In the genomic region with DNA sequence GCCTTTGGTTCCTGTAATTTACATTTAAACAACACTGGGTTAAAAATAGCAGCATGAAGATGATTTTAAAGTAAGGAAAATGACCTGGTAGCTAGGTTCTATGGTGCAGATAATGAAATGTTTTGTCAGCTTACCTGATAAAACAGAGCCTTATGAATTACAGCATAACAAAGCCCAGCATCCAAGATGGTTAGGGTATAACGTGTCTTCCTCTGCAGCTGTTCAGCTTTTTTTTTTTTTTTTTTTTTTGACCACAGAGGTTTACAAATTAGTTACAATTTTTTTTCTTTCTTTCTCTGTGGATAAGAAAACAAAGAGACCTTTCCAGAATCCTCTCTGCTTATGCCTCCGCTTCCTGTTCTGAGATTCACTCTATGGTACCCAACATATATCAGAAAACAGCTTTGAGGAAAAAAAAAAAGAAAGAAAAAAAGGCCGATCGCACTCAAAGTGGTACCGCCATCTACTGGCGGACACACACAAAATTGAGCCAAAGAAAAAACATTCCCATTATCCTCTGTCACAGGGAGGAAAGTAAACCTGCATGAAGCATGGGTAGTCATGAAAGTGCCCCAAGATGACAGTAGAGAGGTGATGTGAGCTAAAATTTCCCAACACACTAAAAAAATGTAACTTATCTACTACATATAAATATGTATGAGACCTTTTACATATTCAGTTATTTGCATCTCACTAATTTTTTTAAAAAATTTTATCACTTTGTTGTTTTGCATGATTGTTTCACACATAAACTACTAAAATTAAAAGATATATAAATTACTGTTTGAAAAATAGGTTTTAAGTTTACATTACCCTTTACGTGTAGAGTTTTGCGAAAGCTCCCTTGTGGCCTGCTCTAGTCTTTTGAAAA, we compare ENCODE assay signal across 8 cellular contexts. TPM values are rescaled to one million over a fixed set of nuclear protein-coding genes. Genes with fewer than 3 reads are reported as not detected.
DNase-seq lines count a peak whose midpoint lies in the region; ATAC-seq, FAIRE-seq and TF ChIP-seq lines count a peak whose summit lies in the region.

SCN3A (minus strand) TSS at position 362 of the 871 bp plus-strand sequence. CDS start 27,656 bp downstream, outside the sequence.

- CTCF ChIA-PET in activated CD4-positive, alpha-beta memory T cell treated with anti-CD3 and anti-CD28 coated beads, Interleukin-2, amount 10 ng/mL, durations not matched to agents 7 days and 5 days (lab: Charles Lee) = interaction anchor here (0.5 to 2.5 kb wide), 14 partner anchors 9 to 213 kb away, joined by 3 to 19 read pairs (median 4); no protein-coding TSS in a partner anchor

- FAIRE-seq in GM19239 (lab: Jason Lieb, UNC) = peak; percentile 84

- TF ChIP-seq CTCF in brain (conservative IDR thresholded peaks at IDR 0.05) (peak; percentile 88 to 90), type B pancreatic cell (conservative IDR thresholded peaks at IDR 0.05) (peak; percentile 92)

- H3K27ac Mint-ChIP-seq in brain (peak within 1 kb of the TSS; percentile 83 to 94 (median 92)), type B pancreatic cell (no peak within 1 kb of the TSS)
- H3K27ac Mint-ChIP-seq in activated CD4-positive, alpha-beta memory T cell treated with anti-CD3 and anti-CD28 coated beads, Interleukin-2, amount 10 ng/mL, durations not matched to agents 7 days and 5 days = no peak within 1 kb of the TSS

- POLR2A ChIA-PET in activated CD4-positive, alpha-beta memory T cell treated with anti-CD3 and anti-CD28 coated beads, Interleukin-2, amount 10 ng/mL, durations not matched to agents 7 days and 5 days (lab: Charles Lee) = no interaction called here

- H3K9me3 Mint-ChIP-seq in brain (peaks cover 0 to 4% (median 0%) of the 10 kb centered on the region in 5 experiments), type B pancreatic cell (peaks cover 5% of the 10 kb centered on the region)
- H3K9me3 Mint-ChIP-seq in activated CD4-positive, alpha-beta memory T cell treated with anti-CD3 and anti-CD28 coated beads, Interleukin-2, amount 10 ng/mL, durations not matched to agents 7 days and 5 days = no peaks in the 10 kb centered on the region

- H3K36me3 Mint-ChIP-seq in brain (peaks cover 3% of the 10 kb centered on the region), type B pancreatic cell (no peaks in the 10 kb centered on the region)
- no peaks in the 10 kb centered on the region for H3K36me3 Mint-ChIP-seq in activated CD4-positive, alpha-beta memory T cell treated with anti-CD3 and anti-CD28 coated beads, Interleukin-2, amount 10 ng/mL, durations not matched to agents 7 days and 5 days (ENCODE audit: low read depth)

- H3K27me3 Mint-ChIP-seq in brain = no peaks in the 10 kb centered on the region
- no peaks in the 10 kb centered on the region for H3K27me3 Mint-ChIP-seq in type B pancreatic cell
- H3K27me3 Mint-ChIP-seq in activated CD4-positive, alpha-beta memory T cell treated with anti-CD3 and anti-CD28 coated beads, Interleukin-2, amount 10 ng/mL, durations not matched to agents 7 days and 5 days = no peaks in the 10 kb centered on the region

- peak; percentile 77 for DNase-seq in DMS153 (lab: John Stamatoyannopoulos, UW)
- peak; percentile 3 for DNase-seq in GM19239 (ENCODE audit: insufficient read length, low spot score)
- peak; percentile 26 for DNase-seq in NCI-H510A (lab: John Stamatoyannopoulos, UW)
- DNase-seq in left colon = peak in 1 of 2 donors; percentile 23
- no peak for DNase-seq in type B pancreatic cell (ENCODE audit: extremely low spot score, unreplicated experiment)
- no peak for DNase-seq in activated CD4-positive, alpha-beta memory T cell treated with anti-CD3 and anti-CD28 coated beads, Interleukin-2, amount 10 ng/mL, durations not matched to agents 7 days and 5 days

- H3K4me1 Mint-ChIP-seq in brain (peaks cover 28% of the 10 kb centered on the region), type B pancreatic cell (ENCODE audit: unreplicated experiment) (peaks cover 5% of the 10 kb centered on the region)
- H3K4me1 Mint-ChIP-seq in activated CD4-positive, alpha-beta memory T cell treated with anti-CD3 and anti-CD28 coated beads, Interleukin-2, amount 10 ng/mL, durations not matched to agents 7 days and 5 days = peaks cover 3% of the 10 kb centered on the region

- intact Hi-C loops in left colon (cut with DNase I, micrococcal nuclease) = loop anchor here in 1 of 2 donors (10.0 kb wide), 1 partner anchor 189 kb away; no protein-coding TSS in a partner anchor

- H3K4me3 Mint-ChIP-seq in brain (peak within 1 kb of the TSS; percentile 82 to 90 (median 83)), type B pancreatic cell (peak within 1 kb of the TSS; percentile 64)
- H3K4me3 Mint-ChIP-seq in activated CD4-positive, alpha-beta memory T cell treated with anti-CD3 and anti-CD28 coated beads, Interleukin-2, amount 10 ng/mL, durations not matched to agents 7 days and 5 days = no peak within 1 kb of the TSS

- ATAC-seq in HG03520 (IDR thresholded peaks at IDR 0.05; ENCODE audit: unreplicated experiment) (peak; percentile 65), left colon (peak; percentile 18)

RNA-seq across cellular contexts. Expression of gene SCN3A, which starts in this region (rescaled TPM):
- polyA plus RNA-seq in brain (ENCODE audit: insufficient read depth, low read depth, low replicate concordance) = 10.8 TPM
- total RNA-seq in left colon (1 to 10 TPM in 1 of 2 donors, under 1 TPM in 1; 0.43 to 1.4 TPM), type B pancreatic cell (ENCODE audit: low replicate concordance) (2.8 and 8.2 TPM in 2 replicates)
- not detected for total RNA-seq in activated CD4-positive, alpha-beta memory T cell treated with anti-CD3 and anti-CD28 coated beads, Interleukin-2, amount 10 ng/mL, durations not matched to agents 7 days and 5 days

Comparison
In these comparisons a context has a peak if more than half of its experiments do, and no peak if none do; other contexts are left out.
1. DNase-seq: peak in DMS153 (single experiment), GM19239 (single experiment) and NCI-H510A (single experiment); none in type B pancreatic cell (single experiment) and activated CD4-positive, alpha-beta memory T cell treated with anti-CD3 and anti-CD28 coated beads, Interleukin-2, amount 10 ng/mL, durations not matched to agents 7 days and 5 days (single experiment).
2. H3K27ac Mint-ChIP-seq: peak in brain (5 of 5); none in type B pancreatic cell (single experiment) and activated CD4-positive, alpha-beta memory T cell treated with anti-CD3 and anti-CD28 coated beads, Interleukin-2, amount 10 ng/mL, durations not matched to agents 7 days and 5 days (single experiment).